Comparison of ENCODE assay signal across 19 cellular contexts in the genomic region with DNA sequence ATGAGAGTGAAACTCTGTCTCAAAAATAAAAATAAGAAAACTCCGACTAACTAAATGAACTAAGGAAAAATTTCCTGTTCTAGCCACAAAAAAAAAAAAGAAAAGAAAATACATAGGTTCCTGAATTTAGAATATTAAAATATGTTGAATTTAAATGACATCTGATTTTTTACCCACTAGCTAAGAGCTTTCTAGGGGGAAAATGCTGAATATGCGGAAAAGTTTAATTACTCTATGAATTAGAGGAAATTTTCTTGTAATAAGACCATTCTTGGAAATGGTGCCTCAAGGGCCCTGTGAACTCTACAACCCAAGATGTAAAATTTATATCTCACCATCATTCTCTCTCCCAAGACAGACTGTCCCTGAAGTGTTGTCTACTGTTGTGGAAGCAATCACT.
DNase-seq lines count a peak whose midpoint lies in the region; ATAC-seq, FAIRE-seq and TF ChIP-seq lines count a peak whose summit lies in the region.
"Had no signal": no experiment of that assay in that cellular context is flagged by ENCODE, and none has a peak within 500 bp of the region (broad histone marks: within the 10 kb centered on the region; RNA-seq: fewer than 3 reads in every experiment).

No MANE protein-coding gene starts in this region.

- TF ChIP-seq POLR2A in A549 (IDR thresholded peaks at IDR 0.05; ENCODE audit: low read length) = no peak
- no peak for TF ChIP-seq POLR2A in IMR-90 (IDR thresholded peaks at IDR 0.05; ENCODE audit: low read depth, low read length)
- TF ChIP-seq POLR2A in K562 (conservative IDR thresholded peaks at IDR 0.05) = no peak

- H3K9me1 ChIP-seq in IMR-90 (ENCODE audit: insufficient read depth, low read length) (no peaks in the 10 kb centered on the region), K562 (ENCODE audit: control insufficient read depth, insufficient read depth, low read length) (no peaks in the 10 kb centered on the region)

- H3K4me2 ChIP-seq in A549 = no peak overlapping the region
- H3K4me2 ChIP-seq in IMR-90 (ENCODE audit: low read depth, low read length) = no peak overlapping the region
- H3K4me2 ChIP-seq in K562 (ENCODE audit: insufficient read depth, low read length) = no peak overlapping the region
- H3K4me2 ChIP-seq: GM23338 had no signal

- no peak overlapping the region for H4K5ac ChIP-seq in IMR-90 (ENCODE audit: low read depth, low read length)

- no peak overlapping the region for H2BK120ac ChIP-seq in IMR-90 (ENCODE audit: low read depth, low read length)

- H3K36me3 ChIP-seq in IMR-90 (ENCODE audit: control insufficient read depth, insufficient read depth, low read length) = no peaks in the 10 kb centered on the region
- no peaks in the 10 kb centered on the region for H3K36me3 ChIP-seq in K562 (ENCODE audit: control insufficient read depth, insufficient read depth, low read length)
- H3K36me3 ChIP-seq: HAP-1 had no signal

- no peak overlapping the region for H3K14ac ChIP-seq in IMR-90 (replicated peaks; ENCODE audit: low read depth, low read length)

- no peak overlapping the region for H2BK5ac ChIP-seq in IMR-90 (ENCODE audit: low read depth, low read length, poor library complexity, severe bottlenecking)

- in situ Hi-C loops in IMR-90 (cut with MboI; ENCODE audit: low sequenced_read_pairs) = no loop called here
- in situ Hi-C loops in K562 (cut with MboI) = no loop called here

- no peak for FAIRE-seq in A549 (lab: Jason Lieb, UNC)
- FAIRE-seq in K562 (lab: Jason Lieb, UNC) = no peak
- FAIRE-seq: GM12891, GM18507 had no signal

- TF ChIP-seq EP300 in A549 (IDR thresholded peaks at IDR 0.05) = no peak
- no peak for TF ChIP-seq EP300 in K562 (IDR thresholded peaks at IDR 0.05; ENCODE audit: low read length)

- POLR2A ChIA-PET in A549 (lab: Yijun Ruan, JAX) = no interaction called here
- POLR2A ChIA-PET in IMR-90 (lab: Charles Lee; ENCODE audit: unreplicated experiment) = no interaction called here
- POLR2A ChIA-PET in K562 (lab: Yijun Ruan, JAX) = no interaction called here
- POLR2A ChIA-PET in T-cell (lab: Charles Lee) = no interaction called here

- H3K27ac ChIP-seq in A549 = no peak overlapping the region
- H3K27ac ChIP-seq in IMR-90 (ENCODE audit: insufficient read depth, low read length) = no peak overlapping the region
- H3K27ac ChIP-seq in K562 (ENCODE audit: extremely low read depth, low read depth, low read length) = no peak overlapping the region

- no peak overlapping the region for H2AK5ac ChIP-seq in IMR-90 (ENCODE audit: low read depth, low read length)

- H3K23ac ChIP-seq in IMR-90 (ENCODE audit: low read depth, low read length) = no peak overlapping the region

- no peak for TF ChIP-seq CTCF in A549 (IDR thresholded peaks at IDR 0.05)
- no peak for TF ChIP-seq CTCF in IMR-90 (conservative IDR thresholded peaks at IDR 0.05; ENCODE audit: low read depth, low read length)
- no peak for TF ChIP-seq CTCF in K562 (IDR thresholded peaks at IDR 0.05 in 2 of 3, conservative IDR thresholded peaks at IDR 0.05 in 1 of 3; ENCODE audit: insufficient read depth in 2 of 3, low read depth in 1 of 3, low read length in 3 of 3)

- H3K79me2 ChIP-seq in K562 (ENCODE audit: control insufficient read depth, insufficient read depth, low read length) = no peaks in the 10 kb centered on the region

- H2AFZ ChIP-seq in IMR-90 (replicated peaks; ENCODE audit: low read length, poor library complexity) (no peak overlapping the region), K562 (ENCODE audit: low read depth, low read length) (no peak overlapping the region)
- H2AFZ ChIP-seq: GM23338 had no signal

- H3K9me3 ChIP-seq in A549 (no peaks in the 10 kb centered on the region), IMR-90 (ENCODE audit: control insufficient read depth, insufficient read depth, low read length) (no peaks in the 10 kb centered on the region), K562 (replicated peaks; ENCODE audit: control insufficient read depth, insufficient read depth, low read depth, low read length) (no peaks in the 10 kb centered on the region)
- H3K9me3 ChIP-seq: HAP-1 had no signal

- H3K4me1 ChIP-seq in A549 = no peaks in the 10 kb centered on the region
- H3K4me1 ChIP-seq in IMR-90 (ENCODE audit: control insufficient read depth, insufficient read depth, low read length) = no peaks in the 10 kb centered on the region
- H3K4me1 ChIP-seq in K562 (replicated peaks in 1 of 2; ENCODE audit: control insufficient read depth in 2 of 2, insufficient read depth in 2 of 2, low read length in 2 of 2) = no peaks in the 10 kb centered on the region
- H3K4me1 ChIP-seq: HAP-1 had no signal

- H3K27me3 ChIP-seq in IMR-90 (ENCODE audit: control insufficient read depth, insufficient read depth, low read length) (no peaks in the 10 kb centered on the region), K562 (ENCODE audit: control insufficient read depth in 2 of 2, insufficient read depth in 2 of 2, low read length in 2 of 2) (no peaks in the 10 kb centered on the region)

- no peak overlapping the region for H3K4ac ChIP-seq in IMR-90 (ENCODE audit: low read depth, low read length)

- H3K4me1 Mint-ChIP-seq in T-cell = no peaks in the 10 kb centered on the region
- H3K4me1 Mint-ChIP-seq: CD4-positive, alpha-beta memory T cell had no signal

- peaks cover 40% of the 10 kb centered on the region for H3K36me3 Mint-ChIP-seq in T-cell

- WGBS in A549 (ENCODE audit: missing lambda C conversion rate) = 81% methylated on average over 2 of the region's 2 CpGs
- no CpG with 5 or more reads among the region's 2 CpGs for WGBS in IMR-90 (ENCODE audit: extremely low coverage in 2 of 2, insufficient read length in 1 of 2), 2 experiments
- WGBS in K562 (ENCODE audit: insufficient coverage, low coverage, missing lambda C conversion rate) = 100% methylated on average over 2 of the region's 2 CpGs

- intact Hi-C loops in IMR-90 (cut with micrococcal nuclease) = no loop called here
- intact Hi-C loops in K562 (cut with micrococcal nuclease) = no loop called here

- no peak overlapping the region for H2BK20ac ChIP-seq in IMR-90 (ENCODE audit: low read depth, low read length)

- H3K18ac ChIP-seq in IMR-90 (ENCODE audit: low read depth, low read length) = no peak overlapping the region

- H4K8ac ChIP-seq in IMR-90 (ENCODE audit: low read depth in 2 of 2, low read length in 2 of 2) = no peak overlapping the region

- H3K4me3 Mint-ChIP-seq in T-cell = no peak overlapping the region
- H3K4me3 Mint-ChIP-seq: CD4-positive, alpha-beta memory T cell; GM23338; HFFc6 had no signal

- dilution Hi-C loops in IMR-90 (cut with HindIII; ENCODE audit: low sequenced_read_pairs, unreplicated experiment) = no loop called here

- ATAC-seq in A549 (no peak), IMR-90 (ENCODE audit: low read depth) (no peak), K562 (no peak), T-cell (replicated peaks in 1 of 4) (no peak)

- H4K91ac ChIP-seq in IMR-90 (ENCODE audit: insufficient read depth, low read depth, low read length) = no peak overlapping the region

- H3K9ac ChIP-seq in IMR-90 (ENCODE audit: low read depth, low read length) (no peak overlapping the region), K562 (ENCODE audit: insufficient read depth in 1 of 2, low read depth in 2 of 2, low read length in 2 of 2) (no peak overlapping the region)

- no peak overlapping the region for H3K27ac Mint-ChIP-seq in T-cell
- H3K27ac Mint-ChIP-seq: CD4-positive, alpha-beta memory T cell; GM23338; HFFc6 had no signal

- no peak overlapping the region for H2BK15ac ChIP-seq in IMR-90 (ENCODE audit: low read depth, low read length)

- no peak overlapping the region for H3K4me3 ChIP-seq in A549
- no peak overlapping the region for H3K4me3 ChIP-seq in IMR-90 (ENCODE audit: insufficient read depth, low read depth, low read length)
- no peak overlapping the region for H3K4me3 ChIP-seq in K562
- H3K4me3 ChIP-seq: GM23338, HAP-1 had no signal

- BruUV-seq in IMR-90 (replicated peaks; lab: Mats Ljungman, UMichigan) (no TSS peak), K562 (replicated peaks; lab: Mats Ljungman, UMichigan) (no TSS peak)

- no peaks in the 10 kb centered on the region for H3K27me3 Mint-ChIP-seq in T-cell
- H3K27me3 Mint-ChIP-seq: CD4-positive, alpha-beta memory T cell had no signal

- TF ChIP-seq RAD21 in A549 (conservative IDR thresholded peaks at IDR 0.05 in 1 of 2, IDR thresholded peaks at IDR 0.05 in 1 of 2) = no peak
- no peak for TF ChIP-seq RAD21 in IMR-90 (IDR thresholded peaks at IDR 0.05; ENCODE audit: low read length)
- no peak for TF ChIP-seq RAD21 in K562 (CRISPR knock-in tag; conservative IDR thresholded peaks at IDR 0.05 in 1 of 2, IDR thresholded peaks at IDR 0.05 in 1 of 2)

- H2AK9ac ChIP-seq in IMR-90 (replicated peaks; ENCODE audit: low read depth, low read length, poor library complexity) = no peak overlapping the region

- DNase-seq in A549 (ENCODE audit: low read depth in 1 of 2, low spot score in 1 of 2) (no peak), IMR-90 (no peak), K562 (ENCODE audit: extremely low read depth in 1 of 4, low spot score in 3 of 4) (no peak), SW480 (ENCODE audit: low spot score) (no peak), T-cell (no peak)
- no peak for DNase-seq in activated CD4-positive, CD25-positive, alpha-beta regulatory T cell (lab: John Stamatoyannopoulos, UW)
- DNase-seq: 8988T; C1 segment of cervical spinal cord; Calu3; CD4-positive, alpha-beta memory T cell; COR-L47; DMS53; DMS79 treated with DMSO at 0.1 percent for 48 hours; GF-D8; HFFc6 had no signal

- CTCF ChIA-PET in A549 (lab: Yijun Ruan, JAX) (no interaction called here), IMR-90 (lab: Yijun Ruan, JAX) (no interaction called here), K562 (lab: Yijun Ruan, JAX; ENCODE audit: low intra/inter-chr PET ratio) (no interaction called here), T-cell (lab: Charles Lee) (no interaction called here)

- H3K56ac ChIP-seq in IMR-90 (ENCODE audit: extremely low read depth, insufficient read depth, low read length) = no peak overlapping the region

- H4K20me1 ChIP-seq in IMR-90 (ENCODE audit: insufficient read depth, low read length) = no peaks in the 10 kb centered on the region
- H4K20me1 ChIP-seq in K562 (replicated peaks; ENCODE audit: control insufficient read depth, insufficient read depth, low read length) = no peaks in the 10 kb centered on the region

- H3K9me3 Mint-ChIP-seq in T-cell = peaks cover 5 to 11% (median 5%) of the 10 kb centered on the region in 3 donors
- H3K9me3 Mint-ChIP-seq: GM23338, HFFc6 had no signal

- no peaks in the 10 kb centered on the region for H3K79me1 ChIP-seq in IMR-90 (ENCODE audit: low read depth in 1 of 2, low read length in 2 of 2)

TF ChIP-seq in A549, 52 proteins besides CTCF, POLR2A, EP300 and RAD21:
- TF ChIP-seq MAFK (IDR thresholded peaks at IDR 0.05; ENCODE audit: partially characterized antibody) (peak; percentile 70), SREBF2 (IDR thresholded peaks at IDR 0.05) (no peak)

TF ChIP-seq in IMR-90, 13 proteins besides CTCF, POLR2A, EP300 and RAD21 (continues in another document):
- TF ChIP-seq RCOR1 (IDR thresholded peaks at IDR 0.05; ENCODE audit: insufficient replicate concordance, low read length) = no peak
- TF ChIP-seq MAFK (IDR thresholded peaks at IDR 0.05; ENCODE audit: low read depth, low read length) = peak; percentile 69
- TF ChIP-seq CHD1 (IDR thresholded peaks at IDR 0.05; ENCODE audit: low read depth, low read length) = no peak

TF ChIP-seq in K562, 482 proteins besides CTCF, POLR2A, EP300 and RAD21 (continues in another document):
- TF ChIP-seq ZNF780A (CRISPR knock-in tag; IDR thresholded peaks at IDR 0.05) (no peak), GATA2 (CRISPR knock-in tag; IDR thresholded peaks at IDR 0.05) (no peak), C11orf30 (IDR thresholded peaks at IDR 0.05; ENCODE audit: low read depth) (peak; percentile 62)
